In genomic region chrX:101206471-101206870, GRCh38 we compare ENCODE assay signal across 8 cellular contexts. TPM values are rescaled to one million over a fixed set of nuclear protein-coding genes. Genes with fewer than 3 reads are reported as not detected.
DNase-seq lines count a peak whose midpoint lies in the region; ATAC-seq and TF ChIP-seq lines count a peak whose summit lies in the region.

No MANE protein-coding gene starts in this region.

- H3K27me3 Mint-ChIP-seq in MCF 10A (ENCODE audit: insufficient read depth, unreplicated experiment) (peaks cover 24% of the 10 kb centered on the region), GM23338 (ENCODE audit: insufficient read depth, low read depth, poor library complexity) (no peaks in the 10 kb centered on the region)
- no peaks in the 10 kb centered on the region for H3K27me3 Mint-ChIP-seq in activated CD8-positive, alpha-beta T cell treated with anti-CD3 and anti-CD28 coated beads, Interleukin-2, amount 10 ng/mL, durations not matched to agents 7 days and 5 days (ENCODE audit: low read depth)

- H3K4me3 ChIP-seq in breast epithelium (no peak overlapping the region), GM23338 (no peak overlapping the region), LNCaP clone FGC (ENCODE audit: low read depth, low read length) (no peak overlapping the region)

- no peaks in the 10 kb centered on the region for H3K36me3 Mint-ChIP-seq in MCF 10A (ENCODE audit: insufficient read depth, unreplicated experiment)
- H3K36me3 Mint-ChIP-seq in GM23338 (ENCODE audit: low read depth): no peaks in the 10 kb centered on the region
- no peaks in the 10 kb centered on the region for H3K36me3 Mint-ChIP-seq in activated CD8-positive, alpha-beta T cell treated with anti-CD3 and anti-CD28 coated beads, Interleukin-2, amount 10 ng/mL, durations not matched to agents 7 days and 5 days (ENCODE audit: low read depth)

- no peaks in the 10 kb centered on the region for H3F3A ChIP-seq in GM23338 (replicated peaks; ENCODE audit: low read depth)

- H3K4me3 Mint-ChIP-seq in MCF 10A (ENCODE audit: unreplicated experiment): no peak overlapping the region
- no peak overlapping the region for H3K4me3 Mint-ChIP-seq in GM23338
- no peak overlapping the region for H3K4me3 Mint-ChIP-seq in activated CD8-positive, alpha-beta T cell treated with anti-CD3 and anti-CD28 coated beads, Interleukin-2, amount 10 ng/mL, durations not matched to agents 7 days and 5 days

- no peak overlapping the region for H3K4me2 ChIP-seq in GM23338

- TF ChIP-seq POLR2A in breast epithelium (IDR thresholded peaks at IDR 0.05): no peak

- H3K36me3 ChIP-seq in breast epithelium (no peaks in the 10 kb centered on the region), GM23338 (ENCODE audit: insufficient read depth) (no peaks in the 10 kb centered on the region)

- H2AFZ ChIP-seq in GM23338: no peak overlapping the region

- H3K27ac ChIP-seq in breast epithelium (no peak overlapping the region), GM23338 (ENCODE audit: low read depth) (no peak overlapping the region)

- POLR2A ChIA-PET in MCF 10A (lab: Yijun Ruan, JAX): no interaction called here
- POLR2A ChIA-PET in activated CD8-positive, alpha-beta T cell treated with anti-CD3 and anti-CD28 coated beads, Interleukin-2, amount 10 ng/mL, durations not matched to agents 7 days and 5 days (lab: Charles Lee): no interaction called here

- intact Hi-C loops in MCF 10A (cut with micrococcal nuclease) (loop anchor here (1.0 to 10.0 kb wide), 2 partner anchors 311 to 522 kb away; no protein-coding TSS in a partner anchor), breast epithelium (cut with DNase I; ENCODE audit: low total_unique reads) (no loop called here), head of caudate nucleus (cut with DNase I) (no loop called here)

- no peak overlapping the region for H3K27ac Mint-ChIP-seq in MCF 10A (ENCODE audit: low read depth, unreplicated experiment)
- H3K27ac Mint-ChIP-seq in GM23338: no peak overlapping the region
- H3K27ac Mint-ChIP-seq in activated CD8-positive, alpha-beta T cell treated with anti-CD3 and anti-CD28 coated beads, Interleukin-2, amount 10 ng/mL, durations not matched to agents 7 days and 5 days: no peak overlapping the region

- TF ChIP-seq CTCF in MCF 10A (IDR thresholded peaks at IDR 0.05; ENCODE audit: unreplicated experiment) (peak; percentile 38), breast epithelium (IDR thresholded peaks at IDR 0.05) (no peak), GM23338 (conservative IDR thresholded peaks at IDR 0.05; ENCODE audit: low read depth in 2 of 2) (peak; percentile 39 to 57), LNCaP clone FGC (IDR thresholded peaks at IDR 0.05; ENCODE audit: control insufficient read depth, extremely low read depth, insufficient read depth) (peak; percentile 43; the same call in 1 of the 2 replicates)

- no peaks in the 10 kb centered on the region for H4K20me1 ChIP-seq in GM23338 (replicated peaks; ENCODE audit: insufficient read depth)

- H3K9me3 Mint-ChIP-seq in MCF 10A (ENCODE audit: unreplicated experiment) (no peaks in the 10 kb centered on the region), GM23338 (no peaks in the 10 kb centered on the region)
- H3K9me3 Mint-ChIP-seq in activated CD8-positive, alpha-beta T cell treated with anti-CD3 and anti-CD28 coated beads, Interleukin-2, amount 10 ng/mL, durations not matched to agents 7 days and 5 days (ENCODE audit: insufficient read depth): no peaks in the 10 kb centered on the region

- H3K4me1 ChIP-seq in breast epithelium: no peaks in the 10 kb centered on the region
- H3K4me1 ChIP-seq in GM23338 (ENCODE audit: insufficient read depth): peaks cover 14% of the 10 kb centered on the region

- H3K4me1 Mint-ChIP-seq in MCF 10A (ENCODE audit: insufficient read depth, unreplicated experiment) (no peaks in the 10 kb centered on the region), GM23338 (peaks cover 13% of the 10 kb centered on the region; the same call in 2 of the 3 replicates)
- H3K4me1 Mint-ChIP-seq in activated CD8-positive, alpha-beta T cell treated with anti-CD3 and anti-CD28 coated beads, Interleukin-2, amount 10 ng/mL, durations not matched to agents 7 days and 5 days (ENCODE audit: low read depth): peaks cover 6% of the 10 kb centered on the region

- DNase-seq in MCF 10A (ENCODE audit: unreplicated experiment) (peak; percentile 49), breast epithelium (ENCODE audit: low spot score in 2 of 2) (no peak), GM23338 (ENCODE audit: low spot score) (peak; percentile 52), LNCaP clone FGC (ENCODE audit: low read depth) (no peak), lung microvascular endothelial cell (ENCODE audit: low read depth in 2 of 2) (peak; percentile 59 to 66), head of caudate nucleus (no peak), ecto neural progenitor cell (ENCODE audit: low spot score) (no peak)
- peak; percentile 19 for DNase-seq in activated CD8-positive, alpha-beta T cell treated with anti-CD3 and anti-CD28 coated beads, Interleukin-2, amount 10 ng/mL, durations not matched to agents 7 days and 5 days

- H3K79me2 ChIP-seq in GM23338 (replicated peaks; ENCODE audit: insufficient read depth): no peaks in the 10 kb centered on the region

- H3K27me3 ChIP-seq in breast epithelium (peaks cover 0 to 37% of the 10 kb centered on the region in 2 donors), GM23338 (ENCODE audit: insufficient read depth) (no peaks in the 10 kb centered on the region)

- ATAC-seq in GM23338: peak; percentile 46
- ATAC-seq in activated CD8-positive, alpha-beta T cell treated with anti-CD3 and anti-CD28 coated beads, Interleukin-2, amount 10 ng/mL, durations not matched to agents 7 days and 5 days: no peak

- H3K9me2 ChIP-seq in GM23338 (ENCODE audit: insufficient read depth): no peaks in the 10 kb centered on the region

- BruUV-seq in MCF 10A (replicated peaks; lab: Mats Ljungman, UMichigan): no TSS peak

- H3K9me3 ChIP-seq in breast epithelium: no peaks in the 10 kb centered on the region

- CTCF ChIA-PET in MCF 10A (lab: Yijun Ruan, JAX): interaction anchor here (0.7 to 1.2 kb wide), 5 partner anchors 19 to 519 kb away, joined by 3 to 4 read pairs (median 3); no protein-coding TSS in a partner anchor
- CTCF ChIA-PET in activated CD8-positive, alpha-beta T cell treated with anti-CD3 and anti-CD28 coated beads, Interleukin-2, amount 10 ng/mL, durations not matched to agents 7 days and 5 days (lab: Charles Lee): no interaction called here

TF ChIP-seq in GM23338, 12 proteins besides CTCF, POLR2A, EP300 and RAD21 (continues in another document):
- TF ChIP-seq ZNF114 (CRISPR knock-in tag; IDR thresholded peaks at IDR 0.05) (no peak), EZH2 (IDR thresholded peaks at IDR 0.05; ENCODE audit: low read depth, unreplicated experiment) (no peak), ETS1 (IDR thresholded peaks at IDR 0.05) (no peak), EZH2phosphoT487 (IDR thresholded peaks at IDR 0.05; ENCODE audit: unreplicated experiment) (no peak), JUNB (IDR thresholded peaks at IDR 0.05; ENCODE audit: unreplicated experiment) (no peak), ZNF331 (CRISPR knock-in tag; IDR thresholded peaks at IDR 0.05; ENCODE audit: low read depth) (no peak), NANOG (IDR thresholded peaks at IDR 0.05; ENCODE audit: borderline replicate concordance) (no peak)
- TF ChIP-seq, protein P1, sequence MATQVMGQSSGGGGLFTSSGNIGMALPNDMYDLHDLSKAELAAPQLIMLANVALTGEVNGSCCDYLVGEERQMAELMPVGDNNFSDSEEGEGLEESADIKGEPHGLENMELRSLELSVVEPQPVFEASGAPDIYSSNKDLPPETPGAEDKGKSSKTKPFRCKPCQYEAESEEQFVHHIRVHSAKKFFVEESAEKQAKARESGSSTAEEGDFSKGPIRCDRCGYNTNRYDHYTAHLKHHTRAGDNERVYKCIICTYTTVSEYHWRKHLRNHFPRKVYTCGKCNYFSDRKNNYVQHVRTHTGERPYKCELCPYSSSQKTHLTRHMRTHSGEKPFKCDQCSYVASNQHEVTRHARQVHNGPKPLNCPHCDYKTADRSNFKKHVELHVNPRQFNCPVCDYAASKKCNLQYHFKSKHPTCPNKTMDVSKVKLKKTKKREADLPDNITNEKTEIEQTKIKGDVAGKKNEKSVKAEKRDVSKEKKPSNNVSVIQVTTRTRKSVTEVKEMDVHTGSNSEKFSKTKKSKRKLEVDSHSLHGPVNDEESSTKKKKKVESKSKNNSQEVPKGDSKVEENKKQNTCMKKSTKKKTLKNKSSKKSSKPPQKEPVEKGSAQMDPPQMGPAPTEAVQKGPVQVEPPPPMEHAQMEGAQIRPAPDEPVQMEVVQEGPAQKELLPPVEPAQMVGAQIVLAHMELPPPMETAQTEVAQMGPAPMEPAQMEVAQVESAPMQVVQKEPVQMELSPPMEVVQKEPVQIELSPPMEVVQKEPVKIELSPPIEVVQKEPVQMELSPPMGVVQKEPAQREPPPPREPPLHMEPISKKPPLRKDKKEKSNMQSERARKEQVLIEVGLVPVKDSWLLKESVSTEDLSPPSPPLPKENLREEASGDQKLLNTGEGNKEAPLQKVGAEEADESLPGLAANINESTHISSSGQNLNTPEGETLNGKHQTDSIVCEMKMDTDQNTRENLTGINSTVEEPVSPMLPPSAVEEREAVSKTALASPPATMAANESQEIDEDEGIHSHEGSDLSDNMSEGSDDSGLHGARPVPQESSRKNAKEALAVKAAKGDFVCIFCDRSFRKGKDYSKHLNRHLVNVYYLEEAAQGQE (IDR thresholded peaks at IDR 0.05; ENCODE audit: unreplicated experiment): no peak

RNA-seq across cellular contexts. Expression of gene DRP2, which starts 13.1 kb away (rescaled TPM):
- total RNA-seq in MCF 10A (2022) (0.40 and 0.47 TPM in 2 replicates), breast epithelium (under 1 TPM; under 0.01 TPM), lung microvascular endothelial cell (0.22 TPM in 1 of 2 replicates, not detected in the other)
- 0.24 and 0.39 TPM in 2 replicates for total RNA-seq in GM23338 (2014; rRNA removed; shearing (Covaris generic))
- polyA plus RNA-seq in GM23338 (2016; fragmentation: Nextera tagmentation; extraction: Ambion mirVana): 0.09 TPM in 1 of 2 replicates, not detected in the other
- total RNA-seq in activated CD8-positive, alpha-beta T cell treated with anti-CD3 and anti-CD28 coated beads, Interleukin-2, amount 10 ng/mL, durations not matched to agents 7 days and 5 days: under 1 TPM; 0.91 to 0.97 TPM

Comparison
In these comparisons a context has a peak if more than half of its experiments do, and no peak if none do; other contexts are left out.
1. DNase-seq: peak in MCF 10A (single experiment), GM23338 (single experiment), activated CD8-positive, alpha-beta T cell treated with anti-CD3 and anti-CD28 coated beads, Interleukin-2, amount 10 ng/mL, durations not matched to agents 7 days and 5 days (single experiment) and lung microvascular endothelial cell (2 of 2); none in breast epithelium (0 of 2), LNCaP clone FGC (single experiment), head of caudate nucleus (0 of 42) and ecto neural progenitor cell (single experiment).
2. CTCF ChIP-seq: peak in MCF 10A (single experiment), GM23338 (2 of 2) and LNCaP clone FGC (single experiment); none in breast epithelium (0 of 3).